In the genomic region with DNA sequence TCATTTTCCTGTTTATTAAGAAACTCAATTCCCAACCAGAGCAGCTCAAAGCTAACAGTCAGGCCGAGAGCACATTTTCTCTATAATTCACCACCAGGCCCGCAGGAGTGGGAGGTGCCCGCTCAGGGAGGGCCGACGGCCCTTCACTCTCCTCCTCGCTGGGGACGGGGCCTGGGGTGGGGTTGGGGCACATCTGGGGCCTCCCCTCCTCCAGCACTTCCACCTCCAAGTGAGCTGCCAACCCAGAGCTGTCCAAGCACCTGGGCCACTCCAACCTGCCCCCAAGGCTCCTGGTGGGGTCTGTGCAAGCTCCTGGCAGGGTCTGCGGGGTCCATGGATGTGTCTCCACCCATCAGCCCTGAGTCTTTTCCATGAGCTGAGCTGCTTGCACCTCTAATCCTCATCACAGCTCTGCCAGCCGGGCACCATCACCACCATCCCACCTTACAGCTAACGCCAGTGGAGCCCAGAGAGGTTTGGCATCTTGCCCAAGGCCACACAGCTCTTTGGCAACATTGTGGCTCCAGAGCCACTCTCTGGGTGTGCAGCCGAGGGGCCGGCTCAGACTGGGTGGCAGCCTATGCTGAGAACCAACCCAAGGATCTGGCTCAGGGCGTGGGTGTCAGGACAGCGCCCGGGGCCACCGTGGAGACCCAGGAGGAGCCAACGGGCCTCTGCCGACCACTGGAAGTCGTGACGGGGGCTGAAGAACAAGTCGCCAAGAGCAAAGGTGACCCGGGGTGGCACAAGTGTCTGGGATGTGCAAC, we compare ENCODE assay signal across 22 cellular contexts.
"Had no signal": no experiment of that assay in that cellular context is flagged by ENCODE, and none has a peak within 500 bp of the region (broad histone marks: within the 10 kb centered on the region; RNA-seq: fewer than 3 reads in every experiment).

No MANE protein-coding gene starts in this region.

- ATAC-seq: activated CD8-positive, alpha-beta T cell treated with anti-CD3 and anti-CD28 coated beads, Interleukin-2, amount 10 ng/mL, durations not matched to agents 7 days and 5 days; body of pancreas; PC-3; T-helper 17 cell; WTC11 had no signal

- H3K9me3 ChIP-seq: body of pancreas had no signal

- H3K4me3 ChIP-seq: body of pancreas had no signal

- H3K27ac ChIP-seq: body of pancreas, KMS-11 had no signal

- DNase-seq: activated CD4-positive, alpha-beta T cell treated with anti-CD3 and anti-CD28 coated beads for 48 hours; activated CD4-positive, alpha-beta T cell treated with anti-CD3 and anti-CD28 coated beads, Interleukin-2, amount 50 U/mL, for 4 hours; activated CD4-positive, CD25-positive, alpha-beta regulatory T cell treated with anti-CD3 and anti-CD28 coated beads, Interleukin-2, amount 50 U/mL, for 72 hours; activated CD8-positive, alpha-beta memory T cell treated with anti-CD3 and anti-CD28 coated beads, Interleukin-2, amount 50 U/mL, for 48 hours; activated CD8-positive, alpha-beta T cell treated with anti-CD3 and anti-CD28 coated beads, Interleukin-2, amount 10 ng/mL, durations not matched to agents 7 days and 5 days; activated effector memory CD4-positive, alpha-beta T cell treated with Interleukin-2 at 50 U/mL for 16 hours; activated naive CD4-positive, alpha-beta T cell; activated T-cell treated with anti-CD3 and anti-CD28 coated beads, Interleukin-2, amount 50 U/mL, for 1 hour; NCI-H1105; NCI-H146; NCI-H187 treated with DMSO at 0.1 percent for 48 hours; NCI-H2171; NCI-H2227 treated with DMSO at 0.1 percent for 48 hours; NCI-H526; NCI-H82; PC-3; SIG-M5; T-helper 17 cell; T-helper 9 cell had no signal
